In the genomic region with DNA sequence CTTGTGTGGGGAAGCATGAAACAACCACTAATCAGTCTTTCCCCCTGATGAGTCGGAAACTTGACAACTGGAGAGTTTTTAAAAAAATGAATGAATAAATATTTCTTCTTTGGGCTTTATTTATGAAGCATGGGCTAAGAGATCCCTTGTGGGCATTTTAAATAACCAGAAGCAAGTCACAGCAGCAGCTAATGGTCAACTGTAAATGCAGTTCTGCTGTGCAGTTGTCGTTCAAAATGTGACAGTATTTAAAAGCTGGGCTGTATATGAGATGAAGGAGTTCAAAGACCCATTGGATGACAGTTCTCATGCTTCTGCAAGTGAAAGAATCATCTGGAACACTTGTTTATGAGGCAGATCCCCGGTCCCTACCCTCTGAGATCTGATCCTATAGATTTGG, we compare ENCODE assay signal across 1 cellular context.
TF ChIP-seq lines count a peak whose summit lies in the region.

No MANE protein-coding gene starts in this region.

TF ChIP-seq in endothelial cell of umbilical vein, 7 proteins besides CTCF, POLR2A, EP300 and RAD21:
- no peak for TF ChIP-seq POLR2AphosphoS5 (IDR thresholded peaks at IDR 0.05; ENCODE audit: insufficient read depth, low read depth, low read length)
- TF ChIP-seq MYC (IDR thresholded peaks at IDR 0.05; ENCODE audit: low read depth, low read length), result no peak
- TF ChIP-seq EZH2 (IDR thresholded peaks at IDR 0.05; ENCODE audit: borderline replicate concordance, low read depth, low read length, severe bottlenecking), result no peak
- no peak for TF ChIP-seq GATA2 (IDR thresholded peaks at IDR 0.05; ENCODE audit: insufficient read depth, insufficient read length, low read depth, low read length)
- TF ChIP-seq, protein P1, sequence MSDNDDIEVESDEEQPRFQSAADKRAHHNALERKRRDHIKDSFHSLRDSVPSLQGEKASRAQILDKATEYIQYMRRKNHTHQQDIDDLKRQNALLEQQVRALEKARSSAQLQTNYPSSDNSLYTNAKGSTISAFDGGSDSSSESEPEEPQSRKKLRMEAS (IDR thresholded peaks at IDR 0.05; ENCODE audit: insufficient read depth, insufficient read length), result no peak
- TF ChIP-seq FOS (IDR thresholded peaks at IDR 0.05; ENCODE audit: borderline replicate concordance, insufficient read depth, low read length), result no peak
- TF ChIP-seq JUN (IDR thresholded peaks at IDR 0.05; ENCODE audit: borderline replicate concordance, insufficient read depth, insufficient read length, low read depth), result no peak
